In the genomic region with DNA sequence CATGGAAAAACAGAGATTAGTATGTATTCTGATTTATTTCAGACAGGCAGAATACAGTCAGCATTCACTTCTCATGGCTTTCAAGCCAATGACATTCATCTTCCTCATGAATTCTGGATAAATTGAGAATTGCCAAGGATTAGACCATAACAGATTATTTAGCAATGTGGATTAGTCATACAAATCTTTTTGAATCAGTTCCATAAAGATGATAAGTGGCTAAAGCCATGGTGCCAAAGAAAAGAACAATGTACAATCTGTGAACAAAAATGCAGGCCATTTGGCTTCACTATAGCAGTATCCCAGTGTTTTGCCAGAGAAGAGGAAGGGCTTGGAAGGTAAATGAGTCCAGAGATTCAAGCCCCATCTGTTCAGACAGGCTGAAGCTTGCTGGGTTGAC, we compare ENCODE assay signal across 25 cellular contexts.
DNase-seq lines count a peak whose midpoint lies in the region; ATAC-seq and TF ChIP-seq lines count a peak whose summit lies in the region.
"Had no signal": no experiment of that assay in that cellular context is flagged by ENCODE, and none has a peak within 500 bp of the region (broad histone marks: within the 10 kb centered on the region; RNA-seq: fewer than 3 reads in every experiment).

No MANE protein-coding gene starts in this region.

- no peak for ATAC-seq in activated T-helper 17 cell treated with anti-CD3 and anti-CD28 coated beads, Interleukin-2, amount 50 U/mL, for 72 hours (replicated peaks)

- H3K27me3 Mint-ChIP-seq in activated T-helper 17 cell treated with anti-CD3 and anti-CD28 coated beads, Interleukin-2, amount 50 U/mL, for 72 hours: no peaks in the 10 kb centered on the region
- H3K27me3 Mint-ChIP-seq: activated CD4-positive, alpha-beta memory T cell treated with anti-CD3 and anti-CD28 coated beads for 36 hours; CD4-positive, CD25-positive, alpha-beta regulatory T cell; stimulated activated naive CD8-positive, alpha-beta T cell treated with anti-CD3 and anti-CD28 coated beads, Interleukin-15, Interleukin-2, amounts not matched to agents 100 ng/mL and 50 ng/mL, for 24 hours had no signal

- no peak overlapping the region for H3K27ac ChIP-seq in esophagus squamous epithelium
- H3K27ac ChIP-seq: adrenal gland, dorsolateral prefrontal cortex, neutrophil, SJSA1, upper lobe of left lung had no signal

- no peak overlapping the region for H3K4me3 ChIP-seq in esophagus squamous epithelium
- H3K4me3 ChIP-seq: adrenal gland, dorsolateral prefrontal cortex, SJSA1, smooth muscle cell, upper lobe of left lung had no signal

- H3K27me3 ChIP-seq in esophagus squamous epithelium: no peaks in the 10 kb centered on the region
- H3K27me3 ChIP-seq: adrenal gland, dorsolateral prefrontal cortex, neutrophil, SJSA1, upper lobe of left lung had no signal

- no peaks in the 10 kb centered on the region for H3K36me3 ChIP-seq in esophagus squamous epithelium
- H3K36me3 ChIP-seq: adrenal gland, neutrophil, SJSA1, upper lobe of left lung had no signal

- TF ChIP-seq CTCF in esophagus squamous epithelium (IDR thresholded peaks at IDR 0.05): no peak

- intact Hi-C loops in esophagus squamous epithelium (cut with DNase I): no loop called here

- no peak overlapping the region for H3K4me3 Mint-ChIP-seq in activated T-helper 17 cell treated with anti-CD3 and anti-CD28 coated beads, Interleukin-2, amount 50 U/mL, for 72 hours
- H3K4me3 Mint-ChIP-seq: activated CD4-positive, alpha-beta memory T cell treated with anti-CD3 and anti-CD28 coated beads for 36 hours; CD4-positive, CD25-positive, alpha-beta regulatory T cell; stimulated activated naive CD8-positive, alpha-beta T cell treated with anti-CD3 and anti-CD28 coated beads, Interleukin-15, Interleukin-2, amounts not matched to agents 100 ng/mL and 50 ng/mL, for 24 hours had no signal

- H3K9me3 ChIP-seq in esophagus squamous epithelium: no peaks in the 10 kb centered on the region
- H3K9me3 ChIP-seq: adrenal gland, neutrophil, SJSA1, upper lobe of left lung had no signal

- no peak overlapping the region for H3K27ac Mint-ChIP-seq in activated T-helper 17 cell treated with anti-CD3 and anti-CD28 coated beads, Interleukin-2, amount 50 U/mL, for 72 hours
- H3K27ac Mint-ChIP-seq: activated CD4-positive, alpha-beta memory T cell treated with anti-CD3 and anti-CD28 coated beads for 36 hours; CD4-positive, CD25-positive, alpha-beta regulatory T cell; stimulated activated naive CD8-positive, alpha-beta T cell treated with anti-CD3 and anti-CD28 coated beads, Interleukin-15, Interleukin-2, amounts not matched to agents 100 ng/mL and 50 ng/mL, for 24 hours had no signal

- TF ChIP-seq POLR2A in esophagus squamous epithelium (IDR thresholded peaks at IDR 0.05): no peak

- H3K4me1 Mint-ChIP-seq in activated T-helper 17 cell treated with anti-CD3 and anti-CD28 coated beads, Interleukin-2, amount 50 U/mL, for 72 hours: no peaks in the 10 kb centered on the region
- H3K4me1 Mint-ChIP-seq: CD4-positive, CD25-positive, alpha-beta regulatory T cell had no signal

- H3K9me3 Mint-ChIP-seq in activated T-helper 17 cell treated with anti-CD3 and anti-CD28 coated beads, Interleukin-2, amount 50 U/mL, for 72 hours: peaks cover 25% of the 10 kb centered on the region

- DNase-seq in DMS 273 treated with DMSO at 0.1 percent for 48 hours (lab: John Stamatoyannopoulos, UW) (peak; percentile 52), NCI-H1694 (lab: John Stamatoyannopoulos, UW) (peak; percentile 73), NCI-H69 (lab: John Stamatoyannopoulos, UW) (peak; percentile 92), cerebellar cortex (ENCODE audit: low spot score) (peak; percentile 5), esophagus squamous epithelium (lab: John Stamatoyannopoulos, UW) (no peak), HUDEP-2 (lab: John Stamatoyannopoulos, UW; ENCODE audit: unreplicated experiment in 76 of 76) (no peak)
- DNase-seq in stimulated activated naive CD4-positive, alpha-beta T cell (lab: John Stamatoyannopoulos, UW): no peak
- DNase-seq: activated CD4-positive, alpha-beta memory T cell treated with anti-CD3 and anti-CD28 coated beads for 36 hours; activated CD4-positive, CD25-positive, alpha-beta regulatory T cell; activated gamma-delta T cell treated with Interleukin-2 at 50 U/mL for 16 hours; activated T-cell treated with anti-CD3 and anti-CD28 coated beads for 4 hours; adrenal gland; caudate nucleus; CD4-positive, CD25-positive, alpha-beta regulatory T cell; DMS79 treated with DMSO at 0.1 percent for 48 hours; dorsolateral prefrontal cortex; Karpas-422; NCI-H1048; stimulated activated CD4-positive, alpha-beta T cell treated with anti-CD3 and anti-CD28 coated beads, Interleukin-4, amount 100 ng/mL, for 1 hour; upper lobe of left lung had no signal

- no peaks in the 10 kb centered on the region for H3K36me3 Mint-ChIP-seq in activated T-helper 17 cell treated with anti-CD3 and anti-CD28 coated beads, Interleukin-2, amount 50 U/mL, for 72 hours (ENCODE audit: low read depth)
- H3K36me3 Mint-ChIP-seq: activated CD4-positive, alpha-beta memory T cell treated with anti-CD3 and anti-CD28 coated beads for 36 hours; CD4-positive, CD25-positive, alpha-beta regulatory T cell had no signal

- H3K4me1 ChIP-seq in esophagus squamous epithelium: peaks cover 0 to 8% (median 0%) of the 10 kb centered on the region in 3 donors
- H3K4me1 ChIP-seq: adrenal gland, SJSA1, upper lobe of left lung had no signal

Comparison
In these comparisons a context has a peak if more than half of its experiments do, and no peak if none do; other contexts are left out.
1. DNase-seq: peak in DMS 273 treated with DMSO at 0.1 percent for 48 hours (single experiment), NCI-H1694 (single experiment), NCI-H69 (single experiment) and cerebellar cortex (single experiment); none in esophagus squamous epithelium (single experiment), HUDEP-2 (0 of 76) and stimulated activated naive CD4-positive, alpha-beta T cell (0 of 6).